Comparison of ENCODE assay signal across 8 cellular contexts in the genomic region with DNA sequence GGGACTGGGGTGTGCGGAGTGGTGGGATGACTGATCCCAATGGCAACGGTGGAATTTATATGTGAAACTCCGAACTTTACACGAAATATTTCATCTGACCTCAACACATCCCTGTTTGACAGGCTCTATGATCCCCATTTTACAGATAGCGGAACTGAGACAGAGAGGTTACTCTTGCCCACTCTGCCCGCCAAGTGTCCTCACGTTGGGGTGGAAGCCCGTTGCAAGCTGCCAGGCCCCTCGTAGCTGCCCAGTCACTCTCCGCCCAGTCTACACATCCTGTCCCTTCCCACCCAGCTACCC. TPM values are rescaled to one million over a fixed set of nuclear protein-coding genes. Genes with fewer than 3 reads are reported as not detected.
A peak's percentile ranks its signal among the peaks of the same experiment; 100 is the strongest.
DNase-seq lines count a peak whose midpoint lies in the region; ATAC-seq and TF ChIP-seq lines count a peak whose summit lies in the region.

No MANE protein-coding gene starts in this region.

- H3K36me3 ChIP-seq in SJSA1 (no peaks in the 10 kb centered on the region), sigmoid colon (no peaks in the 10 kb centered on the region), body of pancreas (replicated peaks in 1 of 2; ENCODE audit: insufficient read depth in 1 of 2, low read depth in 2 of 2) (no peaks in the 10 kb centered on the region)

- H3K4me3 ChIP-seq in SJSA1 (peak overlapping the region; percentile 62), fibroblast of villous mesenchyme (ENCODE audit: low read depth, low read length) (peak overlapping the region; percentile 67), sigmoid colon (peak overlapping the region in 3 of 4 donors; percentile 49 to 57 (median 49)), body of pancreas (no peak overlapping the region)

- H3K27me3 ChIP-seq in SJSA1 (replicated peaks) (no peaks in the 10 kb centered on the region), sigmoid colon (peaks cover 19 to 51% (median 37%) of the 10 kb centered on the region in 3 donors), body of pancreas (no peaks in the 10 kb centered on the region)

- intact Hi-C loops in sigmoid colon (cut with DNase I), result no loop called here
- intact Hi-C loops in body of pancreas (cut with DNase I), result no loop called here

- H3K9me3 ChIP-seq in SJSA1 (replicated peaks), result no peaks in the 10 kb centered on the region
- no peaks in the 10 kb centered on the region for H3K9me3 ChIP-seq in sigmoid colon
- no peaks in the 10 kb centered on the region for H3K9me3 ChIP-seq in body of pancreas

- DNase-seq in SJSA1 (ENCODE audit: low read depth in 1 of 2, low spot score in 2 of 2), result no peak
- no peak for DNase-seq in fibroblast of villous mesenchyme (ENCODE audit: low read depth)
- no peak for DNase-seq in sigmoid colon
- no peak for DNase-seq in NCI-H1417 treated with DMSO at 0.1 percent for 48 hours (lab: John Stamatoyannopoulos, UW)
- DNase-seq in cerebellum (ENCODE audit: low spot score), result no peak
- DNase-seq in body of pancreas, result no peak

- 62% methylated on average over 10 of the region's 10 CpGs for WGBS in sigmoid colon, 2 donors
- 62 to 71% methylated on average over 10 of the region's 10 CpGs for WGBS in body of pancreas, 2 donors

- H3K27ac ChIP-seq in SJSA1 (no peak overlapping the region), sigmoid colon (no peak overlapping the region), body of pancreas (peak overlapping the region in 2 of 4 donors; percentile 14 to 41)

- TF ChIP-seq POLR2A in sigmoid colon (IDR thresholded peaks at IDR 0.05), result no peak
- no peak for TF ChIP-seq POLR2A in body of pancreas (IDR thresholded peaks at IDR 0.05)

- ATAC-seq in GM19372 (IDR thresholded peaks at IDR 0.05; ENCODE audit: low read depth, unreplicated experiment) (peak; percentile 10), body of pancreas (no peak), HG02973 (IDR thresholded peaks at IDR 0.05; ENCODE audit: unreplicated experiment) (no peak)

- TF ChIP-seq EP300 in sigmoid colon (IDR thresholded peaks at IDR 0.05), result no peak

- TF ChIP-seq CTCF in fibroblast of villous mesenchyme (IDR thresholded peaks at IDR 0.05; ENCODE audit: insufficient read depth, low read depth, low read length) (no peak), sigmoid colon (IDR thresholded peaks at IDR 0.05) (no peak), body of pancreas (IDR thresholded peaks at IDR 0.05) (no peak)

- H3K4me1 ChIP-seq in SJSA1 (replicated peaks) (peaks cover 50% of the 10 kb centered on the region), sigmoid colon (peaks cover 0 to 16% (median 14%) of the 10 kb centered on the region in 4 donors), body of pancreas (peaks cover 39% of the 10 kb centered on the region)

RNA-seq across cellular contexts. Expression of a gene that starts 0.4 kb away (rescaled TPM):
- 14.4 and 17.1 TPM in 2 replicates for total RNA-seq in SJSA1 (2014; rRNA removed; shearing (Covaris generic))
- total RNA-seq in fibroblast of villous mesenchyme (6.1 and 6.9 TPM in 2 replicates), sigmoid colon (1 to 10 TPM in 3 of 4 donors, under 1 TPM in 1; 0.55 to 2.1 (median 1.7) TPM), cerebellum (11.7 TPM), body of pancreas (1 to 10 TPM; 4.9 to 6.6 TPM)
- polyA plus RNA-seq in sigmoid colon, result 10 to 100 TPM in 1 of 3 donors, 1 to 10 TPM in 1, under 1 TPM in 1; 0.60 to 15.0 (median 2.3) TPM

RNA-seq across cellular contexts. Expression of a gene that starts 48.9 kb away (rescaled TPM):
- total RNA-seq in SJSA1 (2014; rRNA removed; shearing (Covaris generic)), result 327 and 364 TPM in 2 replicates
- total RNA-seq in fibroblast of villous mesenchyme (128 and 135 TPM in 2 replicates), sigmoid colon (100 to 1,000 TPM; 141 to 208 (median 181) TPM), cerebellum (193 TPM), body of pancreas (100 to 1,000 TPM; 158 to 306 TPM)
- polyA plus RNA-seq in sigmoid colon, result 100 to 1,000 TPM; 437 to 885 (median 514) TPM

RNA-seq across cellular contexts. Expression of a gene that starts 49.9 kb away (rescaled TPM):
- total RNA-seq in SJSA1 (2014; rRNA removed; shearing (Covaris generic)), result 231 and 246 TPM in 2 replicates
- total RNA-seq in fibroblast of villous mesenchyme, result 112 and 134 TPM in 2 replicates
- 10 to 100 TPM; 58.1 to 97.1 (median 88.3) TPM for total RNA-seq in sigmoid colon
- 100 to 1,000 TPM in 1 of 3 donors, 10 to 100 TPM in 2; 93.6 to 101 (median 94.9) TPM for polyA plus RNA-seq in sigmoid colon
- 122 TPM for total RNA-seq in cerebellum
- total RNA-seq in body of pancreas, result 10 to 100 TPM; 34.2 to 63.3 TPM

Comparison
In these comparisons a context has a peak if more than half of its experiments do, and no peak if none do; other contexts are left out.
1. H3K4me3 ChIP-seq: peak in SJSA1 (single experiment), fibroblast of villous mesenchyme (single experiment) and sigmoid colon (3 of 4); none in body of pancreas (0 of 2).